In genomic region chr3:195137638-195138588, GRCh38 we compare ENCODE assay signal across 1 cellular context.
TF ChIP-seq lines count a peak whose summit lies in the region.

No MANE protein-coding gene starts in this region.

TF ChIP-seq in GM23338, 12 proteins besides CTCF, POLR2A, EP300 and RAD21 (continued from another document):
- TF ChIP-seq ZNF462 (CRISPR knock-in tag; IDR thresholded peaks at IDR 0.05), result no peak
- TF ChIP-seq ZNF331 (CRISPR knock-in tag; IDR thresholded peaks at IDR 0.05; ENCODE audit: low read depth), result no peak
- no peak for TF ChIP-seq EZH2 (IDR thresholded peaks at IDR 0.05; ENCODE audit: low read depth, unreplicated experiment)
- TF ChIP-seq NANOG (IDR thresholded peaks at IDR 0.05; ENCODE audit: borderline replicate concordance), result no peak
- TF ChIP-seq STAT1 (IDR thresholded peaks at IDR 0.05; ENCODE audit: unreplicated experiment), result no peak
- TF ChIP-seq EZH2phosphoT487 (IDR thresholded peaks at IDR 0.05; ENCODE audit: unreplicated experiment), result no peak
- no peak for TF ChIP-seq ZNF114 (CRISPR knock-in tag; IDR thresholded peaks at IDR 0.05)
- no peak for TF ChIP-seq POLR2AphosphoS5 (IDR thresholded peaks at IDR 0.05; ENCODE audit: low read depth)
- no peak for TF ChIP-seq REST (IDR thresholded peaks at IDR 0.05; ENCODE audit: unreplicated experiment)
- no peak for TF ChIP-seq JUNB (IDR thresholded peaks at IDR 0.05; ENCODE audit: unreplicated experiment)
- TF ChIP-seq ETS1 (IDR thresholded peaks at IDR 0.05), result no peak
